In genomic region chr3:27713066-27713400, GRCh38 we compare ENCODE assay signal across 9 cellular contexts. TPM values are rescaled to one million over a fixed set of nuclear protein-coding genes. Genes with fewer than 3 reads are reported as not detected.
DNase-seq lines count a peak whose midpoint lies in the region; ATAC-seq and TF ChIP-seq lines count a peak whose summit lies in the region.
"Had no signal": no experiment of that assay in that cellular context is flagged by ENCODE, and none has a peak within 500 bp of the region (broad histone marks: within the 10 kb centered on the region; RNA-seq: fewer than 3 reads in every experiment).

No MANE protein-coding gene starts in this region.

- peak overlapping the region; percentile 84 for H3K4me3 Mint-ChIP-seq in activated CD4-positive, alpha-beta memory T cell treated with anti-CD3 and anti-CD28 coated beads for 36 hours

- H3K4me1 ChIP-seq in heart right ventricle (peaks cover 5 to 33% (median 22%) of the 10 kb centered on the region in 9 donors), BE2C (no peaks in the 10 kb centered on the region)

- H3K27ac ChIP-seq in heart right ventricle: peak overlapping the region in 1 of 10 donors; percentile 80

- no peaks in the 10 kb centered on the region for H3K9me3 ChIP-seq in heart right ventricle
- H3K9me3 ChIP-seq in BE2C: no peaks in the 10 kb centered on the region

- WGBS in heart right ventricle, 2 donors: 0 to 1% methylated on average over 17 of the region's 17 CpGs

- CTCF ChIA-PET in activated CD4-positive, alpha-beta memory T cell treated with anti-CD3 and anti-CD28 coated beads for 36 hours (lab: Charles Lee): interaction anchor here (0.6 to 3.3 kb wide), 20 partner anchors 10 to 638 kb away, joined by 3 to 89 read pairs (median 10); partner anchors contain the start of genes AZI2, EOMES and ZCWPW2

- H3K9me3 Mint-ChIP-seq in activated CD4-positive, alpha-beta memory T cell treated with anti-CD3 and anti-CD28 coated beads for 36 hours: no peaks in the 10 kb centered on the region

- intact Hi-C loops in activated CD4-positive, alpha-beta memory T cell treated with anti-CD3 and anti-CD28 coated beads for 36 hours (cut with micrococcal nuclease): loop anchor here (2.0 to 5.0 kb wide), 3 partner anchors 16 to 529 kb away; partner anchors contain the start of gene CMC1
- intact Hi-C loops in heart right ventricle (cut with DNase I): loop anchor here in 9 of 10 donors (2.0 to 10.0 kb wide), 8 partner anchors 572 to 618 kb away; no protein-coding TSS in a partner anchor

- TF ChIP-seq CTCF in GM06990 (IDR thresholded peaks at IDR 0.05; ENCODE audit: insufficient read depth, low read length, poor library complexity, severe bottlenecking) (no peak), heart right ventricle (IDR thresholded peaks at IDR 0.05) (no peak), BE2C (IDR thresholded peaks at IDR 0.05; ENCODE audit: low read depth, low read length) (no peak)

- ATAC-seq in heart right ventricle: peak in 7 of 8 donors; percentile 23 to 67 (median 55)
- ATAC-seq in GM18907 (IDR thresholded peaks at IDR 0.05; ENCODE audit: unreplicated experiment): no peak
- ATAC-seq in GM21825 (IDR thresholded peaks at IDR 0.05; ENCODE audit: unreplicated experiment): no peak

- H3K4me3 ChIP-seq in GM06990 (replicated peaks; ENCODE audit: low read depth, low read length) (peak overlapping the region; percentile 65), heart right ventricle (peak overlapping the region; percentile 43 to 69 (median 60)), BE2C (ENCODE audit: low read depth, low read length) (no peak overlapping the region)

- H3K27ac Mint-ChIP-seq in activated CD4-positive, alpha-beta memory T cell treated with anti-CD3 and anti-CD28 coated beads for 36 hours: no peak overlapping the region

- no peaks in the 10 kb centered on the region; the same call in 1 of the 2 replicates for H3K27me3 ChIP-seq in GM06990 (replicated peaks; ENCODE audit: control insufficient read depth, insufficient read depth, low read length)
- peaks cover 0 to 93% (median 63%) of the 10 kb centered on the region in 7 donors for H3K27me3 ChIP-seq in heart right ventricle
- peaks cover 43% of the 10 kb centered on the region for H3K27me3 ChIP-seq in BE2C

- H3K36me3 Mint-ChIP-seq in activated CD4-positive, alpha-beta memory T cell treated with anti-CD3 and anti-CD28 coated beads for 36 hours: no peaks in the 10 kb centered on the region

- POLR2A ChIA-PET in activated CD4-positive, alpha-beta memory T cell treated with anti-CD3 and anti-CD28 coated beads for 36 hours (lab: Charles Lee): interaction anchor here (1.4 to 1.8 kb wide), 2 partner anchors 131 to 636 kb away, joined by 3 to 6 read pairs; partner anchors contain the start of genes AZI2 and ZCWPW2

- peaks cover 42% of the 10 kb centered on the region for H3K27me3 Mint-ChIP-seq in activated CD4-positive, alpha-beta memory T cell treated with anti-CD3 and anti-CD28 coated beads for 36 hours

- H3K36me3 ChIP-seq in GM06990 (ENCODE audit: control insufficient read depth, insufficient read depth, low read length) (no peaks in the 10 kb centered on the region), heart right ventricle (no peaks in the 10 kb centered on the region), BE2C (no peaks in the 10 kb centered on the region)

- peaks cover 19% of the 10 kb centered on the region for H3K4me1 Mint-ChIP-seq in activated CD4-positive, alpha-beta memory T cell treated with anti-CD3 and anti-CD28 coated beads for 36 hours (ENCODE audit: low read depth)

- DNase-seq in GM06990 (ENCODE audit: extremely low read depth, insufficient read length) (no peak), heart right ventricle (no peak), putamen (ENCODE audit: low spot score) (peak; percentile 7), NCI-H2107 (lab: John Stamatoyannopoulos, UW) (no peak), BE2C (no peak)
- DNase-seq in activated CD4-positive, alpha-beta memory T cell treated with anti-CD3 and anti-CD28 coated beads for 36 hours: peak; percentile 16
- DNase-seq: posterior cingulate gyrus had no signal

RNA-seq across cellular contexts. Expression of gene EOMES, which starts 9.1 kb away (rescaled TPM):
- 1 to 10 TPM; 1.4 to 1.5 TPM for total RNA-seq in activated CD4-positive, alpha-beta memory T cell treated with anti-CD3 and anti-CD28 coated beads for 36 hours
- total RNA-seq in heart right ventricle: under 1 TPM in 7 of 10 donors, not detected in 3; 0.09 to 0.76 (median 0.19) TPM
- under 1 TPM; 0.01 to 0.07 TPM for polyA plus RNA-seq in heart right ventricle
- not detected for polyA plus RNA-seq in BE2C (2012; ENCODE audit: insufficient read depth, insufficient read length, low read depth)

Comparison
In these comparisons a context has a peak if more than half of its experiments do, and no peak if none do; other contexts are left out.
1. DNase-seq: peak in activated CD4-positive, alpha-beta memory T cell treated with anti-CD3 and anti-CD28 coated beads for 36 hours (single experiment) and putamen (single experiment); none in GM06990 (single experiment), heart right ventricle (0 of 2), NCI-H2107 (single experiment) and BE2C (single experiment).
2. ATAC-seq: peak in heart right ventricle (7 of 8); none in GM18907 (single experiment) and GM21825 (single experiment).